22 cellular contexts compared by ENCODE assay signal in the genomic region with DNA sequence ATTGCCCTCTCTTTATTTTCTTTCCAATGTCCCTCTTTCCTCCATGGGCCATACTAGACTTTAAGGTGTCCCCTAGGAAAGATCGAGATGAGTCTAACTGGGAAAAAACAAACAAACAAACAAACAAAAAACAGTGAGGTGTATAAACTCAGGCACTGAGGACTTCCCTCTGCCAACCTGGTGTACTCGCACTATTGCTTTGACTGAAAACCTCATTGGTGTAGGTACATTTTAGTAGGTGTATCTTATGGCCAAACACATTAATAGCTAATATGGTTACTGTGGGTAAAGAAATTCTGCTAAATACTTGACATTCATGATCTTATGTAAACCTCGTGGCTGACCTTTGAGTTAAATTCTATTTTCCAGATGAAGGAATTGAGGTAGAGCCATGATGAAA.
DNase-seq lines count a peak whose midpoint lies in the region; ATAC-seq and TF ChIP-seq lines count a peak whose summit lies in the region.
"Had no signal": no experiment of that assay in that cellular context is flagged by ENCODE, and none has a peak within 500 bp of the region (broad histone marks: within the 10 kb centered on the region; RNA-seq: fewer than 3 reads in every experiment).

No MANE protein-coding gene starts in this region.

- H3K4me3 ChIP-seq in Caco-2 (ENCODE audit: low read depth, low read length), result no peak overlapping the region
- no peak overlapping the region for H3K4me3 ChIP-seq in SK-N-MC
- H3K4me3 ChIP-seq in lower leg skin (ENCODE audit: low read depth, poor library complexity, severe bottlenecking), result no peak overlapping the region
- H3K4me3 ChIP-seq: MG63 had no signal

- no peak overlapping the region for H3K4me3 Mint-ChIP-seq in Caco-2 (ENCODE audit: unreplicated experiment)
- H3K4me3 Mint-ChIP-seq in chondrocyte (ENCODE audit: unreplicated experiment), result no peak overlapping the region
- H3K4me3 Mint-ChIP-seq in stimulated activated effector memory CD8-positive, alpha-beta T cell treated with anti-CD3 and anti-CD28 coated beads, Interleukin-12 subunit alpha, Interleukin-12 subunit beta, amount 100 ng/mL, for 72 hours, result no peak overlapping the region
- H3K4me3 Mint-ChIP-seq: mesothelial cell of epicardium; naive thymus-derived CD4-positive, alpha-beta T cell; T-helper 2 cell treated with Interferon-gamma antibody and Interleukin-4, amounts not matched to agents 5 μg/mL and 100 μg/mL, for 36 hours had no signal

- H3K27me3 Mint-ChIP-seq in Caco-2 (ENCODE audit: insufficient read depth, unreplicated experiment), result no peaks in the 10 kb centered on the region
- no peaks in the 10 kb centered on the region for H3K27me3 Mint-ChIP-seq in chondrocyte (ENCODE audit: low read depth)

- no peaks in the 10 kb centered on the region for H3K9me3 ChIP-seq in Caco-2
- no peaks in the 10 kb centered on the region for H3K9me3 ChIP-seq in SK-N-MC (ENCODE audit: low read depth, low read length)
- H3K9me3 ChIP-seq: MG63 had no signal

- no peaks in the 10 kb centered on the region for H3K4me1 ChIP-seq in Caco-2

- no peaks in the 10 kb centered on the region for H3K27me3 ChIP-seq in Caco-2 (replicated peaks; ENCODE audit: control insufficient read depth, insufficient read depth, low read length)
- H3K27me3 ChIP-seq: MG63 had no signal

- H3K36me3 Mint-ChIP-seq in Caco-2 (ENCODE audit: insufficient read depth, unreplicated experiment) (no peaks in the 10 kb centered on the region), chondrocyte (ENCODE audit: low read depth) (peaks cover 3% of the 10 kb centered on the region)
- H3K36me3 Mint-ChIP-seq in stimulated activated effector memory CD8-positive, alpha-beta T cell treated with anti-CD3 and anti-CD28 coated beads, Interleukin-12 subunit alpha, Interleukin-12 subunit beta, amount 100 ng/mL, for 72 hours, result no peaks in the 10 kb centered on the region
- H3K36me3 Mint-ChIP-seq: activated naive CD4-positive, alpha-beta T cell treated with anti-CD3 and anti-CD28 coated beads, Interleukin-2, amount 50 U/mL, for 72 hours; mesothelial cell of epicardium; naive thymus-derived CD4-positive, alpha-beta T cell had no signal

- ATAC-seq in stimulated activated effector memory CD8-positive, alpha-beta T cell treated with anti-CD3 and anti-CD28 coated beads, Interleukin-12 subunit alpha, Interleukin-12 subunit beta, amount 100 ng/mL, for 72 hours, result no peak
- no peak for ATAC-seq in GM19455 (IDR thresholded peaks at IDR 0.05; ENCODE audit: unreplicated experiment)
- no peak for ATAC-seq in HG02678 (IDR thresholded peaks at IDR 0.05; ENCODE audit: unreplicated experiment)
- ATAC-seq: naive thymus-derived CD4-positive, alpha-beta T cell had no signal

- no peak overlapping the region for H3K9ac ChIP-seq in SK-N-MC (ENCODE audit: insufficient read length)

- H3K27ac Mint-ChIP-seq in Caco-2 (ENCODE audit: unreplicated experiment) (peak overlapping the region; percentile 77), chondrocyte (ENCODE audit: unreplicated experiment) (peak overlapping the region; percentile 85)
- peak overlapping the region; percentile 51 for H3K27ac Mint-ChIP-seq in stimulated activated effector memory CD8-positive, alpha-beta T cell treated with anti-CD3 and anti-CD28 coated beads, Interleukin-12 subunit alpha, Interleukin-12 subunit beta, amount 100 ng/mL, for 72 hours
- H3K27ac Mint-ChIP-seq: mesothelial cell of epicardium; T-helper 2 cell treated with Interferon-gamma antibody and Interleukin-4, amounts not matched to agents 5 μg/mL and 100 μg/mL, for 36 hours had no signal

- TF ChIP-seq CTCF in Caco-2 (IDR thresholded peaks at IDR 0.05; ENCODE audit: insufficient read depth in 1 of 2, low read depth in 1 of 2, low read length in 1 of 2, severe bottlenecking in 1 of 2, unreplicated experiment in 1 of 2), result no peak
- TF ChIP-seq CTCF in chondrocyte (IDR thresholded peaks at IDR 0.05), result no peak
- no peak for TF ChIP-seq CTCF in lower leg skin (IDR thresholded peaks at IDR 0.05)

- CTCF ChIA-PET in Caco-2 (lab: Charles Lee), result no interaction called here

- POLR2A ChIA-PET in Caco-2 (lab: Charles Lee), result no interaction called here

- WGBS in lower leg skin, 2 donors, result 87 to 90% methylated on average over 3 of the region's 3 CpGs

- intact Hi-C loops in Caco-2 (cut with micrococcal nuclease; ENCODE audit: unreplicated experiment), result no loop called here
- intact Hi-C loops in lower leg skin (cut with DNase I; ENCODE audit: low total_unique reads), result no loop called here

- H3K9me3 Mint-ChIP-seq in Caco-2 (ENCODE audit: unreplicated experiment), result no peaks in the 10 kb centered on the region
- H3K9me3 Mint-ChIP-seq in chondrocyte (ENCODE audit: low read depth), result no peaks in the 10 kb centered on the region
- H3K9me3 Mint-ChIP-seq in stimulated activated effector memory CD8-positive, alpha-beta T cell treated with anti-CD3 and anti-CD28 coated beads, Interleukin-12 subunit alpha, Interleukin-12 subunit beta, amount 100 ng/mL, for 72 hours, result no peaks in the 10 kb centered on the region
- H3K9me3 Mint-ChIP-seq: activated naive CD4-positive, alpha-beta T cell treated with anti-CD3 and anti-CD28 coated beads, Interleukin-2, amount 50 U/mL, for 72 hours; mesothelial cell of epicardium; naive thymus-derived CD4-positive, alpha-beta T cell; T-helper 2 cell treated with Interferon-gamma antibody and Interleukin-4, amounts not matched to agents 5 μg/mL and 100 μg/mL, for 36 hours had no signal

- H3K4me1 Mint-ChIP-seq in Caco-2 (ENCODE audit: low read depth, unreplicated experiment) (peaks cover 6% of the 10 kb centered on the region), chondrocyte (ENCODE audit: low read depth) (peaks cover 35% of the 10 kb centered on the region)
- H3K4me1 Mint-ChIP-seq in stimulated activated effector memory CD8-positive, alpha-beta T cell treated with anti-CD3 and anti-CD28 coated beads, Interleukin-12 subunit alpha, Interleukin-12 subunit beta, amount 100 ng/mL, for 72 hours, result peaks cover 13% of the 10 kb centered on the region

- H3K36me3 ChIP-seq in Caco-2 (ENCODE audit: control insufficient read depth, insufficient read depth, low read length) (no peaks in the 10 kb centered on the region), SK-N-MC (ENCODE audit: insufficient read depth, low read length) (no peaks in the 10 kb centered on the region)
- H3K36me3 ChIP-seq: MG63 had no signal

- no peak for TF ChIP-seq POLR2A in lower leg skin (IDR thresholded peaks at IDR 0.05)

- peak overlapping the region; percentile 60 for H3K27ac ChIP-seq in SK-N-MC
- H3K27ac ChIP-seq: C4-2B, WERI-Rb-1 had no signal

- DNase-seq in Caco-2 (no peak), SK-N-MC (ENCODE audit: low read depth, low spot score) (no peak), chondrocyte (ENCODE audit: low spot score) (no peak), iPS-NIHi11 (ENCODE audit: low spot score) (no peak), lower leg skin (ENCODE audit: low spot score in 2 of 2) (no peak)
- no peak for DNase-seq in stimulated activated effector memory CD8-positive, alpha-beta T cell treated with anti-CD3 and anti-CD28 coated beads, Interleukin-12 subunit alpha, Interleukin-12 subunit beta, amount 100 ng/mL, for 72 hours (ENCODE audit: low spot score in 2 of 2)
- DNase-seq: Calu3, glutamatergic neuron, left ventricle myocardium superior, MG63, NCI-H1105 treated with DMSO at 0.1 percent for 48 hours, NCI-H2029, NCI-H526, Right ventricle myocardium superior, WERI-Rb-1 had no signal

- no TSS peak for BruUV-seq in Caco-2 (replicated peaks; lab: Mats Ljungman, UMichigan)
